Comparison of ENCODE assay signal across 1 cellular context in the genomic region with DNA sequence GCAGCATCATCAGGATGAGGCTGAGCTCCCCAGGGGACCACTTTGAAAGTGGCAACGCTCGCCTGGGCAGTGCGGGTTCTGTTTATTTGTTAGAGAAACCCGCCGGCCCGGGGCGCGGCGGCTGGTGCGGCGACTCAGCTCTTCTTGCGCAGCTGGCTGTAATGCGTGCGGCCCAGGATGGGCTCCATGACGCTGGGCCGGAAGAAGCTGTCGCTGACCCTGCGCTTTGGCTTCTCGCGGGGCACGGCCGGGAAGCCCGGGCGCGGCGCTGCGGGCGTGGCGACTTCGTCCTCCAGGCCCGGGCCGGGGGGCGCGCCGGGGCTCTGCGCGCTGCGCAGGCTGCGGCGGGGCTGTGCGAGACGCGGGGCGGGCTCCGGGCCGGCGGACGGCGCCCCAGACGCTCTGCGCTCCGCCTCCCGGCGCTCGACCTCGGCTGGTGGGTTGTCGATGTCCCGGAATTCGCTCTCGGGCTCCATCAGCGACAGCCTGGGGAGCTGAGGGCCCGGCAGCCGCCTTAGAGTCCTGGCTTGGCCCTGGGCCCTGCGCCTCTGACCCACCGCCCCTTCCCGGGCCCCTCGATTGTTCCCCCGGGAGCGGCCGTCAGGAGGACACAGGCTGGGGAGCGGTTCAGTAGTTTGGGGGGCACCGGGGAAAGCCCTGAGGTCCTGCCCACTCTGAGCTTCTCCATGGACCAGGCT.
TF ChIP-seq lines count a peak whose summit lies in the region.

No MANE protein-coding gene starts in this region.

TF ChIP-seq in H1, 55 proteins besides CTCF, POLR2A, EP300 and RAD21:
- TF ChIP-seq KDM5A (IDR thresholded peaks at IDR 0.05; ENCODE audit: low read length) = no peak
- 0 out of 2 replicates have a peak, but pooled peaks have one; percentile 32 for TF ChIP-seq PHF8 (conservative IDR thresholded peaks at IDR 0.05; ENCODE audit: low read depth, low read length)
- TF ChIP-seq GTF2F1 (IDR thresholded peaks at IDR 0.05; ENCODE audit: borderline replicate concordance, low read depth, low read length) = no peak
- TF ChIP-seq SRF (IDR thresholded peaks at IDR 0.05; ENCODE audit: low read depth, low read length) = no peak
- TF ChIP-seq GABPA (IDR thresholded peaks at IDR 0.05; ENCODE audit: borderline replicate concordance, insufficient read depth, low read length) = 0 out of 2 replicates have a peak, but pooled peaks have one; percentile 33
- no peak for TF ChIP-seq EZH2 (IDR thresholded peaks at IDR 0.05; ENCODE audit: low read depth, low read length, severe bottlenecking)
- TF ChIP-seq ZNF274 (IDR thresholded peaks at IDR 0.05; ENCODE audit: borderline replicate concordance, extremely low read depth, low read length) = no peak
- TF ChIP-seq TEAD4 (IDR thresholded peaks at IDR 0.05; ENCODE audit: low read depth, low read length) = no peak
- peak; percentile 58 for TF ChIP-seq KDM4A (IDR thresholded peaks at IDR 0.05; ENCODE audit: low read depth, low read length, severe bottlenecking)
- no peak for TF ChIP-seq SP2 (IDR thresholded peaks at IDR 0.05; ENCODE audit: low read length)
